ENCODE assay signal across 23 cellular contexts in the genomic region with DNA sequence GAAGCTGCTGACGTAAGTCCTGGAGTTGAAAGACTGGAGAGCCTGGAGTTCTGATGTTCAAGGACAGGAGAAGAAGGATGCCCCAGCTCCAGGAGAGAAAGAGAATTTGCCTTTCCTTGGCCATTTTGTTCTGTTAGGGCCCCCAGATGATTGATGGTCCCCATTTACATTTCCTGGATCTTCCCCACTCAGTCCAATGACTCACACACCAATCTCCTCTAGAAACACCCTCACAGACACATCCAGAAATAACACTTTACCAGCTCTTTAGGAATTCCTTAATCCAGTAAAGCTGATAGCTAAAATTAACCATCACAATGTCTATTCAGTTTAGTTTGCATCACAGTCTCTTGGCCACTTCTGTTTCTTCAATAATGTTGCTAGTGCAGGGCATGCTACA.
A peak's percentile ranks its signal among the peaks of the same experiment; 100 is the strongest.
DNase-seq lines count a peak whose midpoint lies in the region; ATAC-seq and TF ChIP-seq lines count a peak whose summit lies in the region.
"Had no signal": no experiment of that assay in that cellular context is flagged by ENCODE, and none has a peak within 500 bp of the region (broad histone marks: within the 10 kb centered on the region; RNA-seq: fewer than 3 reads in every experiment).

No MANE protein-coding gene starts in this region.

- intact Hi-C loops in cardiac septum (cut with DNase I): no loop called here

- H3K4me3 Mint-ChIP-seq in osteocyte (ENCODE audit: unreplicated experiment): no peak overlapping the region
- H3K4me3 Mint-ChIP-seq: activated CD4-positive, alpha-beta T cell treated with anti-CD3 and anti-CD28 coated beads, Interleukin-2, amount 10 ng/mL, durations not matched to agents 7 days and 5 days; dendritic cell treated with granulocyte-macrophage colony-stimulating factor and Interleukin-4, amounts not matched to agents 40 ng/mL and 50 ng/mL, for 4 days; naive thymus-derived CD4-positive, alpha-beta T cell had no signal

- H3K4me1 Mint-ChIP-seq in osteocyte (ENCODE audit: unreplicated experiment): peaks cover 34% of the 10 kb centered on the region
- H3K4me1 Mint-ChIP-seq: activated CD4-positive, alpha-beta T cell treated with anti-CD3 and anti-CD28 coated beads, Interleukin-2, amount 10 ng/mL, durations not matched to agents 7 days and 5 days; naive thymus-derived CD4-positive, alpha-beta T cell had no signal

- CTCF ChIA-PET in RWPE1 (lab: Yijun Ruan, JAX): interaction anchor here (0.5 kb wide), 1 partner anchor 977 kb away, joined by 3 read pairs; no protein-coding TSS in a partner anchor

- no peak for TF ChIP-seq CTCF in RWPE1 (conservative IDR thresholded peaks at IDR 0.05; ENCODE audit: low read depth)
- TF ChIP-seq CTCF in fibroblast of mammary gland (conservative IDR thresholded peaks at IDR 0.05; ENCODE audit: control insufficient read depth, insufficient read depth, low read depth, low read length): no peak
- no peak for TF ChIP-seq CTCF in osteocyte (IDR thresholded peaks at IDR 0.05)

- H3K9me3 Mint-ChIP-seq in osteocyte (ENCODE audit: unreplicated experiment): no peaks in the 10 kb centered on the region
- H3K9me3 Mint-ChIP-seq: activated CD4-positive, alpha-beta T cell treated with anti-CD3 and anti-CD28 coated beads, Interleukin-2, amount 10 ng/mL, durations not matched to agents 7 days and 5 days; dendritic cell treated with granulocyte-macrophage colony-stimulating factor and Interleukin-4, amounts not matched to agents 40 ng/mL and 50 ng/mL, for 4 days had no signal

- H3K36me3 Mint-ChIP-seq in osteocyte (ENCODE audit: unreplicated experiment): no peaks in the 10 kb centered on the region
- H3K36me3 Mint-ChIP-seq: naive thymus-derived CD4-positive, alpha-beta T cell had no signal

- no peak for ATAC-seq in GM21515 (IDR thresholded peaks at IDR 0.05; ENCODE audit: unreplicated experiment)
- ATAC-seq: body of pancreas; naive thymus-derived CD4-positive, alpha-beta T cell had no signal

- POLR2A ChIA-PET in RWPE1 (lab: Yijun Ruan, JAX; ENCODE audit: low non-redundant PET): no interaction called here

- H3K27me3 Mint-ChIP-seq in osteocyte (ENCODE audit: unreplicated experiment): no peaks in the 10 kb centered on the region
- H3K27me3 Mint-ChIP-seq: activated CD4-positive, alpha-beta T cell treated with anti-CD3 and anti-CD28 coated beads, Interleukin-2, amount 10 ng/mL, durations not matched to agents 7 days and 5 days; dendritic cell treated with granulocyte-macrophage colony-stimulating factor and Interleukin-4, amounts not matched to agents 40 ng/mL and 50 ng/mL, for 4 days had no signal

- H3K4me3 ChIP-seq in fibroblast of mammary gland (ENCODE audit: control insufficient read depth, low read depth, low read length): no peak overlapping the region
- H3K4me3 ChIP-seq: body of pancreas, HAP-1, PC-9 had no signal

- H3K27ac Mint-ChIP-seq in osteocyte (ENCODE audit: unreplicated experiment): peak overlapping the region; percentile 33
- H3K27ac Mint-ChIP-seq: activated CD4-positive, alpha-beta T cell treated with anti-CD3 and anti-CD28 coated beads, Interleukin-2, amount 10 ng/mL, durations not matched to agents 7 days and 5 days; dendritic cell treated with granulocyte-macrophage colony-stimulating factor and Interleukin-4, amounts not matched to agents 40 ng/mL and 50 ng/mL, for 4 days had no signal

- peak overlapping the region; percentile 58; the same call in 1 of the 2 replicates for H3K27ac ChIP-seq in RWPE1
- H3K27ac ChIP-seq: body of pancreas, parathyroid adenoma, PC-9 had no signal

- DNase-seq in GM04503 (ENCODE audit: low read depth) (peak; percentile 26), RWPE1 (ENCODE audit: low spot score) (no peak), fibroblast of mammary gland (ENCODE audit: low read depth) (peak; percentile 54), osteocyte (ENCODE audit: extremely low spot score, unreplicated experiment) (no peak), UCSD-AML1 (lab: John Stamatoyannopoulos, UW; ENCODE audit: unreplicated experiment) (no peak), cardiac septum (ENCODE audit: low spot score) (no peak), germinal center (ENCODE audit: low spot score) (no peak)
- DNase-seq: activated CD4-positive, alpha-beta T cell treated with anti-CD3 and anti-CD28 coated beads, Interleukin-2, amount 10 ng/mL, durations not matched to agents 7 days and 5 days; activated CD8-positive, alpha-beta memory T cell treated with anti-CD3 and anti-CD28 coated beads, Interleukin-2, amount 50 U/mL, for 4 hours; AML-193; body of pancreas; COR-L47; glutamatergic neuron; Kasumi-1; naive thymus-derived CD4-positive, alpha-beta T cell; NCI-H1417; NCI-H2171; PC-9; stimulated activated CD4-positive, alpha-beta T cell treated with anti-CD3 and anti-CD28 coated beads, Interleukin-4, amount 100 ng/mL, for 1 hour had no signal

Comparison
In these comparisons a context has a peak if more than half of its experiments do, and no peak if none do; other contexts are left out.
1. DNase-seq: peak in GM04503 (single experiment) and fibroblast of mammary gland (single experiment); none in RWPE1 (single experiment), osteocyte (single experiment), UCSD-AML1 (single experiment), cardiac septum (single experiment) and germinal center (single experiment).